1 cellular context compared by ENCODE assay signal in genomic region chr14:20365928-20366327, GRCh38.
TF ChIP-seq lines count a peak whose summit lies in the region.

No MANE protein-coding gene starts in this region.

TF ChIP-seq in A549, 52 proteins besides CTCF, POLR2A, EP300 and RAD21 (continued from another document):
- TF ChIP-seq HOXA7 (CRISPR knock-in tag; IDR thresholded peaks at IDR 0.05) = no peak
- TF ChIP-seq, protein P1, sequence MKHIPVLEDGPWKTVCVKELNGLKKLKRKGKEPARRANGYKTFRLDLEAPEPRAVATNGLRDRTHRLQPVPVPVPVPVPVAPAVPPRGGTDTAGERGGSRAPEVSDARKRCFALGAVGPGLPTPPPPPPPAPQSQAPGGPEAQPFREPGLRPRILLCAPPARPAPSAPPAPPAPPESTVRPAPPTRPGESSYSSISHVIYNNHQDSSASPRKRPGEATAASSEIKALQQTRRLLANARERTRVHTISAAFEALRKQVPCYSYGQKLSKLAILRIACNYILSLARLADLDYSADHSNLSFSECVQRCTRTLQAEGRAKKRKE (CRISPR knock-in tag; IDR thresholded peaks at IDR 0.05; ENCODE audit: low read depth) = no peak
- TF ChIP-seq MYC (IDR thresholded peaks at IDR 0.05; ENCODE audit: borderline replicate concordance, low read length) = no peak
- no peak for TF ChIP-seq GATA3 (IDR thresholded peaks at IDR 0.05; ENCODE audit: borderline replicate concordance)
- TF ChIP-seq FOSB (CRISPR knock-in tag; IDR thresholded peaks at IDR 0.05) = no peak
- TF ChIP-seq ZNF302 (CRISPR knock-in tag; IDR thresholded peaks at IDR 0.05) = no peak
TF ChIP-seq in A549: peak in this region for 0.
